In genomic region chr3:168865022-168865551, GRCh38 we compare ENCODE assay signal across 8 cellular contexts.
DNase-seq lines count a peak whose midpoint lies in the region; ATAC-seq and TF ChIP-seq lines count a peak whose summit lies in the region.

No MANE protein-coding gene starts in this region.

- no peak overlapping the region for H3K9ac ChIP-seq in KMS-11

- TF ChIP-seq CTCF in KMS-11 (conservative IDR thresholded peaks at IDR 0.05; ENCODE audit: low read depth, low read length) = peak; percentile 80
- peak; percentile 58 to 81 (median 62) for TF ChIP-seq CTCF in body of pancreas (IDR thresholded peaks at IDR 0.05)
- peak; percentile 89 for TF ChIP-seq CTCF in mesothelial cell of epicardium (IDR thresholded peaks at IDR 0.05; ENCODE audit: unreplicated experiment)

- H3K4me1 ChIP-seq in KMS-11 (ENCODE audit: low read depth, poor library complexity, severe bottlenecking) (no peaks in the 10 kb centered on the region), body of pancreas (peaks cover 19% of the 10 kb centered on the region)

- peak; percentile 40 for ATAC-seq in body of pancreas

- H3K36me3 Mint-ChIP-seq in mesothelial cell of epicardium = peaks cover 8% of the 10 kb centered on the region

- no peak overlapping the region for H3K27ac ChIP-seq in KMS-11
- H3K27ac ChIP-seq in body of pancreas = peak overlapping the region in 2 of 4 donors; percentile 56 to 65

- no peaks in the 10 kb centered on the region for H3K27me3 Mint-ChIP-seq in mesothelial cell of epicardium (ENCODE audit: low read depth)

- WGBS in body of pancreas, 2 donors = 0 to 2% methylated on average over 1 of the region's 1 CpG

- H3K4me2 ChIP-seq in KMS-11 = no peak overlapping the region

- H3K4me3 ChIP-seq in KMS-11 (IDR thresholded peaks at IDR 0.05; ENCODE audit: insufficient read depth, low read depth, low read length) = no peak overlapping the region
- no peak overlapping the region for H3K4me3 ChIP-seq in body of pancreas

- H3K9me3 Mint-ChIP-seq in mesothelial cell of epicardium = peaks cover 5% of the 10 kb centered on the region

- no peaks in the 10 kb centered on the region for H4K20me1 ChIP-seq in KMS-11 (ENCODE audit: insufficient read depth)

- intact Hi-C loops in body of pancreas (cut with DNase I) = no loop called here

- no peaks in the 10 kb centered on the region for H3K36me3 ChIP-seq in KMS-11 (ENCODE audit: insufficient read depth)
- no peaks in the 10 kb centered on the region for H3K36me3 ChIP-seq in body of pancreas (replicated peaks in 1 of 2; ENCODE audit: insufficient read depth in 1 of 2, low read depth in 2 of 2)

- H3K27ac Mint-ChIP-seq in mesothelial cell of epicardium = no peak overlapping the region

- H3K27me3 ChIP-seq in KMS-11 (ENCODE audit: insufficient read depth, low read depth) (no peaks in the 10 kb centered on the region), body of pancreas (no peaks in the 10 kb centered on the region)

- peaks cover 27% of the 10 kb centered on the region for H3K4me1 Mint-ChIP-seq in mesothelial cell of epicardium

- DNase-seq in NCI-H2171 treated with DMSO at 0.1 percent for 48 hours (lab: John Stamatoyannopoulos, UW) (peak; percentile 10), NCI-H2171 (lab: John Stamatoyannopoulos, UW) (no peak), body of pancreas (no peak), mesothelial cell of epicardium (ENCODE audit: low spot score in 2 of 2, unreplicated experiment in 2 of 2) (no peak), activated gamma-delta T cell (lab: John Stamatoyannopoulos, UW) (no peak), NCI-H1048 (lab: John Stamatoyannopoulos, UW) (no peak)
- no peak for DNase-seq in activated CD4-positive, alpha-beta T cell treated with anti-CD3 and anti-CD28 coated beads for 48 hours

- H3K79me2 ChIP-seq in KMS-11 (ENCODE audit: insufficient read depth, low read depth) = no peaks in the 10 kb centered on the region

- no peaks in the 10 kb centered on the region for H3K9me3 ChIP-seq in body of pancreas

- no peak overlapping the region for H3K4me3 Mint-ChIP-seq in mesothelial cell of epicardium

- H2AFZ ChIP-seq in KMS-11 (ENCODE audit: low read depth) = no peak overlapping the region

- no peak for TF ChIP-seq POLR2A in body of pancreas (IDR thresholded peaks at IDR 0.05)
